ENCODE assay signal across 8 cellular contexts in genomic region chr15:78750974-78751601, GRCh38.
DNase-seq lines count a peak whose midpoint lies in the region; ATAC-seq and TF ChIP-seq lines count a peak whose summit lies in the region.
"Not testable (repeated sequence)": the region's sequence is repeated elsewhere in the genome, so short reads cannot be mapped to it uniquely, and the experiment has no call there.

No MANE protein-coding gene starts in this region.

- ATAC-seq in CD4-positive, CD25-positive, alpha-beta regulatory T cell (ENCODE audit: low read depth in 2 of 2): peak; percentile 98 to 99
- ATAC-seq in GM19467 (IDR thresholded peaks at IDR 0.05; ENCODE audit: unreplicated experiment): peak; percentile 88
- peak; percentile 64 for ATAC-seq in HG03558 (IDR thresholded peaks at IDR 0.05; ENCODE audit: extremely low read depth, unreplicated experiment)

- H3K36me3 ChIP-seq in CD4-positive, CD25-positive, alpha-beta regulatory T cell (ENCODE audit: control insufficient read depth, insufficient read depth, low read length); colonic mucosa; liver (ENCODE audit: control insufficient read depth in 4 of 4, insufficient read depth in 3 of 4, low read depth in 1 of 4, low read length in 3 of 4): not testable (repeated sequence)

- not testable (repeated sequence) for H3K4me1 ChIP-seq in CD4-positive, CD25-positive, alpha-beta regulatory T cell (ENCODE audit: control insufficient read depth, insufficient read depth, low read length, poor library complexity, severe bottlenecking); colonic mucosa
- peaks cover 0 to 14% (median 1%) of the 10 kb centered on the region in 4 donors for H3K4me1 ChIP-seq in liver (ENCODE audit: control insufficient read depth in 4 of 4, insufficient read depth in 4 of 4, low read length in 3 of 4)

- H3K27ac ChIP-seq in CD4-positive, CD25-positive, alpha-beta regulatory T cell (ENCODE audit: insufficient read depth, low read length, poor library complexity, severe bottlenecking); colonic mucosa; liver (ENCODE audit: low read depth in 1 of 2, low read length in 2 of 2): not testable (repeated sequence)

- WGBS in liver: 9% methylated on average over 28 of the region's 28 CpGs

- H3K27me3 Mint-ChIP-seq in CD4-positive, CD25-positive, alpha-beta regulatory T cell: not testable (repeated sequence)

- H3K9ac ChIP-seq in colonic mucosa (ENCODE audit: low read depth in 2 of 2, low read length in 2 of 2); liver (ENCODE audit: low read depth in 1 of 2, low read length in 2 of 2): not testable (repeated sequence)

- TF ChIP-seq CTCF in colonic mucosa (IDR thresholded peaks at IDR 0.05) (peak; percentile 52), liver (IDR thresholded peaks at IDR 0.05; ENCODE audit: low read depth, low read length, missing input control) (peak; percentile 77)

- peak; percentile 84 to 90 (median 87) for DNase-seq in CD4-positive, CD25-positive, alpha-beta regulatory T cell
- peak; percentile 72 for DNase-seq in NCI-H748 (lab: John Stamatoyannopoulos, UW; ENCODE audit: unreplicated experiment)
- DNase-seq in activated CD4-positive, alpha-beta T cell treated with anti-CD3 and anti-CD28 coated beads, Interleukin-2, amount 50 U/mL, for 24 hours (ENCODE audit: low read depth in 1 of 2, low spot score in 1 of 2): peak; percentile 84 to 85
- peak; percentile 92 for DNase-seq in colonic mucosa
- peak; percentile 92 for DNase-seq in stimulated activated CD4-positive, alpha-beta T cell treated with anti-CD3 and anti-CD28 coated beads, Interleukin-4, amount 100 ng/mL, for 24 hours

- intact Hi-C loops in colonic mucosa (cut with DNase I): loop anchor here (5.0 kb wide), 1 partner anchor 134 kb away; no protein-coding TSS in a partner anchor

- not testable (repeated sequence) for H3K9me3 Mint-ChIP-seq in CD4-positive, CD25-positive, alpha-beta regulatory T cell

- not testable (repeated sequence) for H3K27me3 ChIP-seq in CD4-positive, CD25-positive, alpha-beta regulatory T cell (ENCODE audit: control insufficient read depth, insufficient read depth, low read length); colonic mucosa; liver (ENCODE audit: control insufficient read depth in 4 of 4, insufficient read depth in 4 of 4, low read length in 3 of 4)

- H3K4me3 Mint-ChIP-seq in CD4-positive, CD25-positive, alpha-beta regulatory T cell: peak overlapping the region in 2 of 4 donors; percentile 33 to 43

- H3K27ac Mint-ChIP-seq in CD4-positive, CD25-positive, alpha-beta regulatory T cell: peak overlapping the region in 1 of 3 donors; percentile 36

- not testable (repeated sequence) for H3K4me1 Mint-ChIP-seq in CD4-positive, CD25-positive, alpha-beta regulatory T cell

- peak; percentile 75 to 94 for TF ChIP-seq RAD21 in liver (IDR thresholded peaks at IDR 0.05)

- H3K4me3 ChIP-seq in CD4-positive, CD25-positive, alpha-beta regulatory T cell (ENCODE audit: low read depth, low read length); colonic mucosa; liver (ENCODE audit: low read depth in 1 of 3, low read length in 3 of 3): not testable (repeated sequence)

- H3K9me3 ChIP-seq in CD4-positive, CD25-positive, alpha-beta regulatory T cell (ENCODE audit: control insufficient read depth in 2 of 2, low read length in 2 of 2); colonic mucosa; liver (ENCODE audit: control insufficient read depth in 4 of 4, low read length in 3 of 4): not testable (repeated sequence)

- not testable (repeated sequence) for H3K36me3 Mint-ChIP-seq in CD4-positive, CD25-positive, alpha-beta regulatory T cell

TF ChIP-seq in liver, 16 proteins besides CTCF, POLR2A, EP300 and RAD21:
- peak; percentile 59 for TF ChIP-seq SP1 (IDR thresholded peaks at IDR 0.05)
